In the genomic region with DNA sequence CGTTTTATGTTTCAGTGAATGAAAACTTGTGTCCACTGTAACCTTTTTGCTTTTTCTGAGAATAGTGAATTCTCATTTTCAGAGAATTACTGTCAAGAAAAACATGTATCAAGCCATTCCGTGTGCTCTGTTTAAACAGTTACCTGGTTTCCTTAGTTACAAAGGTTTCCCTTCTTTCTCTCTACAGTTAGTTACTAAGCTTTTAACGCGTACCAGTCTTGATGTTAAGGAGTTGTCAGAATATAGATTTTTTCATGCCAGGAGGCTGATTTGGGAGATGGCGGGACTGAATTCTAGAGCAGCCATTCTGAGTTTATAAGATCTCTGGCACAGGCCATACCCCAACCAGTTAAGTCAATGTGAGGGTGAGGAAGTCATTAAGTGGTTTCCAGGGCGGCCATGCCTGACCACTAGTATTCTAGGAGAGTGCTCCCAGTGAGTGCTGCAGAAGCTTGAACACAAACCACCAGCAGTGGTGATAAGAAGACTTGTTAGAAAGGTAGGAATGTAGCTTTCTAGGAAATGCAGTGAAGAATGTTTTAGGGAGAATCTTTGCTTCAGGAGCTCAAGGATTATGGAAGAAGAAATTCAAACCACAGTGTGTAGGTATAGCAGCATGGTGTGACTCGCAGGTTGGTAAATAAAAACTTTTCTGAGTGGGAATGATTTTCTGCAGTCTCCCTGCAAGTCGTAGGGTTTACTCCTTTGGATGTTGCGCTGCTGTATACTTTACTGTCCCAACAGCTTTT, we compare ENCODE assay signal across 10 cellular contexts.
DNase-seq lines count a peak whose midpoint lies in the region; ATAC-seq and TF ChIP-seq lines count a peak whose summit lies in the region.
"Had no signal": no experiment of that assay in that cellular context is flagged by ENCODE, and none has a peak within 500 bp of the region (broad histone marks: within the 10 kb centered on the region; RNA-seq: fewer than 3 reads in every experiment).

No MANE protein-coding gene starts in this region.

- TF ChIP-seq CTCF in HEK293 (tag by site-specific recombination; IDR thresholded peaks at IDR 0.05) (no peak), kidney epithelial cell (IDR thresholded peaks at IDR 0.05; ENCODE audit: insufficient read depth, low read length, poor library complexity, severe bottlenecking) (no peak), foreskin keratinocyte (conservative IDR thresholded peaks at IDR 0.05) (no peak)

- H3K9me3 ChIP-seq in HEK293 (ENCODE audit: control insufficient read depth, insufficient read depth, low read depth, low read length) = no peaks in the 10 kb centered on the region
- H3K9me3 ChIP-seq: SK-N-SH had no signal

- ATAC-seq in GM19023 (IDR thresholded peaks at IDR 0.05; ENCODE audit: unreplicated experiment) = no peak
- ATAC-seq in stimulated activated naive CD8-positive, alpha-beta T cell treated with anti-CD3 and anti-CD28 coated beads, Interleukin-15, Interleukin-2, amounts not matched to agents 100 U/mL and 50 U/mL, for 24 hours = no peak
- no peak for ATAC-seq in foreskin keratinocyte

- no peak overlapping the region for H3K4me3 ChIP-seq in HEK293 (ENCODE audit: low read depth, low read length)
- H3K4me3 ChIP-seq in kidney epithelial cell (ENCODE audit: low read depth, low read length) = no peak overlapping the region

- H3K4me1 ChIP-seq in HEK293 (ENCODE audit: control insufficient read depth, insufficient read depth, low read length) = peaks cover 59% of the 10 kb centered on the region
- peaks cover 3% of the 10 kb centered on the region for H3K4me1 ChIP-seq in foreskin keratinocyte

- H3K27me3 ChIP-seq in kidney epithelial cell (ENCODE audit: control insufficient read depth, insufficient read depth, low read length) = no peaks in the 10 kb centered on the region
- no peaks in the 10 kb centered on the region for H3K27me3 ChIP-seq in foreskin keratinocyte

- H3K36me3 ChIP-seq in HEK293 (ENCODE audit: control insufficient read depth in 2 of 2, insufficient read depth in 1 of 2, low read length in 2 of 2) (no peaks in the 10 kb centered on the region), kidney epithelial cell (ENCODE audit: control insufficient read depth, insufficient read depth, low read length) (no peaks in the 10 kb centered on the region)

- DNase-seq in GF-D8 (lab: John Stamatoyannopoulos, UW) = peak; percentile 62
- DNase-seq in RPMI7951 (ENCODE audit: low read depth) = peak; percentile 62
- peak; percentile 79 for DNase-seq in kidney epithelial cell (ENCODE audit: low read depth)
- DNase-seq in stimulated activated naive CD8-positive, alpha-beta T cell treated with anti-CD3 and anti-CD28 coated beads, Interleukin-15, Interleukin-2, amounts not matched to agents 100 U/mL and 50 U/mL, for 24 hours = no peak
- DNase-seq in foreskin keratinocyte = no peak
- no peak for DNase-seq in T-helper 9 cell
- DNase-seq: left cardiac atrium, SK-N-SH had no signal

- no peak overlapping the region for H3K27ac ChIP-seq in HEK293 (ENCODE audit: extremely low read depth, low read depth, low read length)
- no peak overlapping the region for H3K27ac ChIP-seq in foreskin keratinocyte

- CTCF ChIA-PET in HEK293 (lab: Yijun Ruan, JAX) = interaction anchor here (0.6 to 0.9 kb wide), 5 partner anchors 18 to 1041 kb away, joined by 3 to 4 read pairs (median 3); no protein-coding TSS in a partner anchor

- POLR2A ChIA-PET in HEK293 (lab: Yijun Ruan, JAX) = interaction anchor here (0.6 to 1.0 kb wide), 2 partner anchors 18 to 808 kb away, joined by 3 read pairs; no protein-coding TSS in a partner anchor

TF ChIP-seq in HEK293, 187 proteins besides CTCF, POLR2A, EP300 and RAD21:
- TF ChIP-seq ZNF600 (tag by site-specific recombination; IDR thresholded peaks at IDR 0.05) (peak; percentile 28; the same call in 1 of the 2 replicates), ZNF426 (tag by site-specific recombination; IDR thresholded peaks at IDR 0.05) (no peak), OSR2 (tag by site-specific recombination; IDR thresholded peaks at IDR 0.05) (peak; percentile 43; the same call in 1 of the 2 replicates), ZNF10 (tag by site-specific recombination; IDR thresholded peaks at IDR 0.05) (no peak), MZF1 (tag by site-specific recombination; IDR thresholded peaks at IDR 0.05; ENCODE audit: borderline replicate concordance) (no peak), KLF8 (tag by site-specific recombination; IDR thresholded peaks at IDR 0.05) (no peak), BCL6B (tag by site-specific recombination; IDR thresholded peaks at IDR 0.05) (peak; percentile 98), ZNF157 (tag by site-specific recombination; IDR thresholded peaks at IDR 0.05) (no peak), ZIC2 (tag by site-specific recombination; IDR thresholded peaks at IDR 0.05) (no peak), ZEB2 (tag by site-specific recombination; IDR thresholded peaks at IDR 0.05) (no peak), ZBTB48 (tag by site-specific recombination; IDR thresholded peaks at IDR 0.05) (no peak), ZNF658 (tag by site-specific recombination; IDR thresholded peaks at IDR 0.05) (no peak), ZNF514 (tag by site-specific recombination; IDR thresholded peaks at IDR 0.05) (no peak), ZNF837 (tag by site-specific recombination; IDR thresholded peaks at IDR 0.05) (no peak), ZFP3 (tag by site-specific recombination; IDR thresholded peaks at IDR 0.05; ENCODE audit: low read depth) (no peak)
- TF ChIP-seq, protein P1, sequence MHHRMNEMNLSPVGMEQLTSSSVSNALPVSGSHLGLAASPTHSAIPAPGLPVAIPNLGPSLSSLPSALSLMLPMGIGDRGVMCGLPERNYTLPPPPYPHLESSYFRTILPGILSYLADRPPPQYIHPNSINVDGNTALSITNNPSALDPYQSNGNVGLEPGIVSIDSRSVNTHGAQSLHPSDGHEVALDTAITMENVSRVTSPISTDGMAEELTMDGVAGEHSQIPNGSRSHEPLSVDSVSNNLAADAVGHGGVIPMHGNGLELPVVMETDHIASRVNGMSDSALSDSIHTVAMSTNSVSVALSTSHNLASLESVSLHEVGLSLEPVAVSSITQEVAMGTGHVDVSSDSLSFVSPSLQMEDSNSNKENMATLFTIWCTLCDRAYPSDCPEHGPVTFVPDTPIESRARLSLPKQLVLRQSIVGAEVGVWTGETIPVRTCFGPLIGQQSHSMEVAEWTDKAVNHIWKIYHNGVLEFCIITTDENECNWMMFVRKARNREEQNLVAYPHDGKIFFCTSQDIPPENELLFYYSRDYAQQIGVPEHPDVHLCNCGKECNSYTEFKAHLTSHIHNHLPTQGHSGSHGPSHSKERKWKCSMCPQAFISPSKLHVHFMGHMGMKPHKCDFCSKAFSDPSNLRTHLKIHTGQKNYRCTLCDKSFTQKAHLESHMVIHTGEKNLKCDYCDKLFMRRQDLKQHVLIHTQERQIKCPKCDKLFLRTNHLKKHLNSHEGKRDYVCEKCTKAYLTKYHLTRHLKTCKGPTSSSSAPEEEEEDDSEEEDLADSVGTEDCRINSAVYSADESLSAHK (tag by site-specific recombination; IDR thresholded peaks at IDR 0.05) = peak; percentile 63
TF ChIP-seq in HEK293: peak in this region for 4.

Comparison
In these comparisons a context has a peak if more than half of its experiments do, and no peak if none do; other contexts are left out.
1. DNase-seq: peak in GF-D8 (single experiment), RPMI7951 (single experiment) and kidney epithelial cell (single experiment); none in stimulated activated naive CD8-positive, alpha-beta T cell treated with anti-CD3 and anti-CD28 coated beads, Interleukin-15, Interleukin-2, amounts not matched to agents 100 U/mL and 50 U/mL, for 24 hours (single experiment), foreskin keratinocyte (0 of 2) and T-helper 9 cell (single experiment).